In the genomic region with DNA sequence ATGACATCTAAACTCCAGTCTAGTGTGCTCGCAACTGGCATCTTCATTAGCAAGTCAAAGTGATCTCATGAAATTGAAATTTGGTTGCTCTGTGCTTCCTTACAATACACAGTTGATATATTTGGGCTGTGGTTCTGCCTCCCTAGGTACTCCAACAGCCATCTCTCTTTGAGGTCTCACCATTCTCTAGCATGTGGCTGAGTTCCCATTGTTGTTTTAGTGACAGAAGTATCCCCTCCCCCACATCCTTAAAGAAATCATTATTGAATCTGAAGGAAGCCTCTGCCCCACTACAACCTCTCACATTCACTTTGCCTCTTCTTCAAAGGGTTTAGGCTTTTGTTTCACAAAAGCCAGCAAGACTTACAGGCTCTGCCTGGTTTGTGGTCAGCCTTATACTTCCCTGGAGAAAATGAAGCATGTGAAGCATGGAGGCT, we compare ENCODE assay signal across 17 cellular contexts.
DNase-seq lines count a peak whose midpoint lies in the region; ATAC-seq and TF ChIP-seq lines count a peak whose summit lies in the region.
"Had no signal": no experiment of that assay in that cellular context is flagged by ENCODE, and none has a peak within 500 bp of the region (broad histone marks: within the 10 kb centered on the region; RNA-seq: fewer than 3 reads in every experiment).

No MANE protein-coding gene starts in this region.

- CTCF ChIA-PET in SK-N-SH (lab: Yijun Ruan, JAX): no interaction called here

- no peaks in the 10 kb centered on the region for H3K79me2 ChIP-seq in SK-N-SH (ENCODE audit: insufficient read depth)
- H3K79me2 ChIP-seq in OCI-LY1 (ENCODE audit: insufficient read depth, low read length): no peaks in the 10 kb centered on the region

- H3K9me2 ChIP-seq in SK-N-SH: no peaks in the 10 kb centered on the region
- H3K9me2 ChIP-seq in OCI-LY1 (ENCODE audit: low read depth, low read length): no peaks in the 10 kb centered on the region

- H3K9me3 Mint-ChIP-seq in endodermal cell: no peaks in the 10 kb centered on the region
- H3K9me3 Mint-ChIP-seq: nephron had no signal

- no peak for TF ChIP-seq POLR2A in uterus (IDR thresholded peaks at IDR 0.05)

- 100% methylated on average over 1 of the region's 1 CpG for WGBS in SK-N-SH (ENCODE audit: low lambda C conversion rate)
- WGBS in endodermal cell (ENCODE audit: insufficient coverage in 1 of 2, insufficient read length in 1 of 2), 2 experiments: 69 to 100% methylated on average over 1 of the region's 1 CpG

- H3K4me3 ChIP-seq in SK-N-SH (ENCODE audit: low read depth in 2 of 2, low read length in 1 of 2): no peak overlapping the region
- H3K4me3 ChIP-seq in OCI-LY1 (ENCODE audit: low read depth, low read length, poor library complexity, severe bottlenecking): no peak overlapping the region
- no peak overlapping the region for H3K4me3 ChIP-seq in endodermal cell (ENCODE audit: low read length)
- H3K4me3 ChIP-seq in uterus: no peak overlapping the region
- H3K4me3 ChIP-seq: thoracic aorta had no signal

- peaks cover 0 to 28% of the 10 kb centered on the region in 2 experiments for H3K4me1 ChIP-seq in SK-N-SH (ENCODE audit: control insufficient read depth in 1 of 2, insufficient read depth in 2 of 2, low read depth in 1 of 2, low read length in 1 of 2)
- peaks cover 39% of the 10 kb centered on the region for H3K4me1 ChIP-seq in OCI-LY1 (ENCODE audit: insufficient read depth, low read length, severe bottlenecking)
- peaks cover 12% of the 10 kb centered on the region for H3K4me1 ChIP-seq in endodermal cell (ENCODE audit: control insufficient read depth, insufficient read depth, low read length)
- H3K4me1 ChIP-seq in uterus: no peaks in the 10 kb centered on the region

- H4K20me1 ChIP-seq in SK-N-SH (ENCODE audit: insufficient read depth): no peaks in the 10 kb centered on the region
- H4K20me1 ChIP-seq in OCI-LY1 (ENCODE audit: insufficient read depth, low read length): no peaks in the 10 kb centered on the region

- H3K4me3 Mint-ChIP-seq in endodermal cell: no peak overlapping the region
- H3K4me3 Mint-ChIP-seq: CD14-positive monocyte, nephron had no signal

- POLR2A ChIA-PET in SK-N-SH (lab: Yijun Ruan, JAX): no interaction called here

- H3K27me3 ChIP-seq in SK-N-SH (ENCODE audit: insufficient read depth): no peaks in the 10 kb centered on the region
- H3K27me3 ChIP-seq in OCI-LY1 (ENCODE audit: insufficient read depth, low read length): no peaks in the 10 kb centered on the region
- no peaks in the 10 kb centered on the region for H3K27me3 ChIP-seq in endodermal cell (ENCODE audit: control insufficient read depth, insufficient read depth, low read length, poor library complexity, severe bottlenecking)
- H3K27me3 ChIP-seq in uterus: no peaks in the 10 kb centered on the region

- peak overlapping the region; percentile 26 for H3K4me2 ChIP-seq in SK-N-SH
- H3K4me2 ChIP-seq in OCI-LY1 (ENCODE audit: low read length): peak overlapping the region; percentile 2; the same call in 1 of the 2 replicates

- H2AFZ ChIP-seq in SK-N-SH (ENCODE audit: low read depth) (peak overlapping the region; percentile 29; the same call in 1 of the 2 replicates), OCI-LY1 (ENCODE audit: low read length) (no peak overlapping the region)

- H3F3A ChIP-seq in SK-N-SH (replicated peaks; ENCODE audit: insufficient read depth) (peaks cover 27% of the 10 kb centered on the region), OCI-LY1 (ENCODE audit: insufficient read depth, low read length) (no peaks in the 10 kb centered on the region)

- ATAC-seq in SK-N-SH treated with all-trans-retinoic acid at 6 μM for 48 hours (no peak), sciatic nerve (peak; percentile 51), left colon (no peak)
- ATAC-seq: Panc1 had no signal

- DNase-seq in SK-N-SH (no peak), endodermal cell (no peak), sciatic nerve (ENCODE audit: low spot score) (no peak), uterus (no peak), left colon (no peak), NCI-H510A (lab: John Stamatoyannopoulos, UW) (no peak)
- DNase-seq: activated CD4-positive, alpha-beta T cell treated with anti-CD3 and anti-CD28 coated beads for 4 hours; cerebellar nuclear complex; islet precursor cell; MV-4-11; NCI-H2029 treated with DMSO at 0.1 percent for 48 hours had no signal

- no peak overlapping the region for H3K27ac Mint-ChIP-seq in endodermal cell

- TF ChIP-seq EP300 in SK-N-SH (IDR thresholded peaks at IDR 0.05; ENCODE audit: borderline replicate concordance in 1 of 2, low read depth in 1 of 2, low read length in 1 of 2): no peak

- peaks cover 41% of the 10 kb centered on the region for H3K4me1 Mint-ChIP-seq in endodermal cell
- H3K4me1 Mint-ChIP-seq: CD14-positive monocyte had no signal

- TF ChIP-seq RAD21 in SK-N-SH (IDR thresholded peaks at IDR 0.05; ENCODE audit: low read length): no peak

- no peak for TF ChIP-seq CTCF in SK-N-SH (IDR thresholded peaks at IDR 0.05)
- TF ChIP-seq CTCF in OCI-LY1 (IDR thresholded peaks at IDR 0.05; ENCODE audit: low read length): no peak
- no peak for TF ChIP-seq CTCF in endodermal cell (conservative IDR thresholded peaks at IDR 0.05)
- TF ChIP-seq CTCF in uterus (IDR thresholded peaks at IDR 0.05): no peak

- intact Hi-C loops in sciatic nerve (cut with DNase I) (no loop called here), uterus (cut with DNase I; ENCODE audit: low total_unique reads) (no loop called here), left colon (cut with DNase I, micrococcal nuclease) (no loop called here)

- no peaks in the 10 kb centered on the region for H3K9me3 ChIP-seq in SK-N-SH
- no peaks in the 10 kb centered on the region for H3K9me3 ChIP-seq in OCI-LY1 (ENCODE audit: low read length)
- H3K9me3 ChIP-seq in endodermal cell (ENCODE audit: control insufficient read depth, low read length): no peaks in the 10 kb centered on the region
- no peaks in the 10 kb centered on the region for H3K9me3 ChIP-seq in uterus
- H3K9me3 ChIP-seq: thoracic aorta had no signal

- H3K27ac ChIP-seq in SK-N-SH (ENCODE audit: low read depth in 2 of 2, low read length in 1 of 2) (peak overlapping the region in 1 of 2 experiments; percentile 84; a peak in 2 of 4 replicates), OCI-LY1 (ENCODE audit: low read depth, low read length, poor library complexity, severe bottlenecking) (peak overlapping the region; percentile 51), endodermal cell (ENCODE audit: low read depth, low read length) (peak overlapping the region; percentile 90), uterus (no peak overlapping the region)
- H3K27ac ChIP-seq: thoracic aorta had no signal

- H3K9ac ChIP-seq in SK-N-SH (no peak overlapping the region), OCI-LY1 (ENCODE audit: low read length) (no peak overlapping the region), endodermal cell (ENCODE audit: extremely low read depth, low read length, poor library complexity, severe bottlenecking) (no peak overlapping the region)

- no peaks in the 10 kb centered on the region for H3K36me3 Mint-ChIP-seq in endodermal cell (ENCODE audit: low read depth)
- H3K36me3 Mint-ChIP-seq: CD14-positive monocyte had no signal

- H3K36me3 ChIP-seq in SK-N-SH (replicated peaks in 1 of 2; ENCODE audit: control insufficient read depth in 1 of 2, insufficient read depth in 2 of 2, low read length in 1 of 2): no peaks in the 10 kb centered on the region
- H3K36me3 ChIP-seq in OCI-LY1 (ENCODE audit: insufficient read depth, low read length): no peaks in the 10 kb centered on the region
- no peaks in the 10 kb centered on the region for H3K36me3 ChIP-seq in endodermal cell (ENCODE audit: control insufficient read depth, insufficient read depth, low read length)
- no peaks in the 10 kb centered on the region for H3K36me3 ChIP-seq in uterus
- H3K36me3 ChIP-seq: thoracic aorta had no signal

- no peaks in the 10 kb centered on the region for H3K27me3 Mint-ChIP-seq in endodermal cell (ENCODE audit: insufficient read depth)

TF ChIP-seq in SK-N-SH, 30 proteins besides CTCF, POLR2A, EP300 and RAD21 (continues in another document):
- TF ChIP-seq RFX5 (IDR thresholded peaks at IDR 0.05; ENCODE audit: low read length) (no peak), TEAD4 (IDR thresholded peaks at IDR 0.05; ENCODE audit: borderline replicate concordance, insufficient read depth) (no peak), SIN3A (IDR thresholded peaks at IDR 0.05; ENCODE audit: borderline replicate concordance, low read depth, low read length) (no peak), SMC3 (IDR thresholded peaks at IDR 0.05; ENCODE audit: low read depth, low read length) (no peak), CHD2 (IDR thresholded peaks at IDR 0.05; ENCODE audit: low read length, partially characterized antibody) (no peak)
- TF ChIP-seq, protein P1, sequence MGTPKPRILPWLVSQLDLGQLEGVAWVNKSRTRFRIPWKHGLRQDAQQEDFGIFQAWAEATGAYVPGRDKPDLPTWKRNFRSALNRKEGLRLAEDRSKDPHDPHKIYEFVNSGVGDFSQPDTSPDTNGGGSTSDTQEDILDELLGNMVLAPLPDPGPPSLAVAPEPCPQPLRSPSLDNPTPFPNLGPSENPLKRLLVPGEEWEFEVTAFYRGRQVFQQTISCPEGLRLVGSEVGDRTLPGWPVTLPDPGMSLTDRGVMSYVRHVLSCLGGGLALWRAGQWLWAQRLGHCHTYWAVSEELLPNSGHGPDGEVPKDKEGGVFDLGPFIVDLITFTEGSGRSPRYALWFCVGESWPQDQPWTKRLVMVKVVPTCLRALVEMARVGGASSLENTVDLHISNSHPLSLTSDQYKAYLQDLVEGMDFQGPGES (IDR thresholded peaks at IDR 0.05; ENCODE audit: low read depth, low read length): no peak

TF ChIP-seq in SK-N-SH treated with all-trans-retinoic acid at 6 μM for 48 hours, 23 proteins besides CTCF, POLR2A, EP300 and RAD21 (continues in another document):
- TF ChIP-seq RARB (CRISPR knock-in tag; IDR thresholded peaks at IDR 0.05) (no peak), ZNF8 (CRISPR knock-in tag; IDR thresholded peaks at IDR 0.05) (no peak)
- TF ChIP-seq, protein P2, sequence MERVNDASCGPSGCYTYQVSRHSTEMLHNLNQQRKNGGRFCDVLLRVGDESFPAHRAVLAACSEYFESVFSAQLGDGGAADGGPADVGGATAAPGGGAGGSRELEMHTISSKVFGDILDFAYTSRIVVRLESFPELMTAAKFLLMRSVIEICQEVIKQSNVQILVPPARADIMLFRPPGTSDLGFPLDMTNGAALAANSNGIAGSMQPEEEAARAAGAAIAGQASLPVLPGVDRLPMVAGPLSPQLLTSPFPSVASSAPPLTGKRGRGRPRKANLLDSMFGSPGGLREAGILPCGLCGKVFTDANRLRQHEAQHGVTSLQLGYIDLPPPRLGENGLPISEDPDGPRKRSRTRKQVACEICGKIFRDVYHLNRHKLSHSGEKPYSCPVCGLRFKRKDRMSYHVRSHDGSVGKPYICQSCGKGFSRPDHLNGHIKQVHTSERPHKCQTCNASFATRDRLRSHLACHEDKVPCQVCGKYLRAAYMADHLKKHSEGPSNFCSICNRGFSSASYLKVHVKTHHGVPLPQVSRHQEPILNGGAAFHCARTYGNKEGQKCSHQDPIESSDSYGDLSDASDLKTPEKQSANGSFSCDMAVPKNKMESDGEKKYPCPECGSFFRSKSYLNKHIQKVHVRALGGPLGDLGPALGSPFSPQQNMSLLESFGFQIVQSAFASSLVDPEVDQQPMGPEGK (CRISPR knock-in tag; IDR thresholded peaks at IDR 0.05; ENCODE audit: borderline replicate concordance): no peak

Comparison
In these comparisons a context has a peak if more than half of its experiments do, and no peak if none do; other contexts are left out.
1. H3K27ac ChIP-seq: peak in OCI-LY1 (single experiment) and endodermal cell (single experiment); none in uterus (0 of 2).